20 cellular contexts compared by ENCODE assay signal in the genomic region with DNA sequence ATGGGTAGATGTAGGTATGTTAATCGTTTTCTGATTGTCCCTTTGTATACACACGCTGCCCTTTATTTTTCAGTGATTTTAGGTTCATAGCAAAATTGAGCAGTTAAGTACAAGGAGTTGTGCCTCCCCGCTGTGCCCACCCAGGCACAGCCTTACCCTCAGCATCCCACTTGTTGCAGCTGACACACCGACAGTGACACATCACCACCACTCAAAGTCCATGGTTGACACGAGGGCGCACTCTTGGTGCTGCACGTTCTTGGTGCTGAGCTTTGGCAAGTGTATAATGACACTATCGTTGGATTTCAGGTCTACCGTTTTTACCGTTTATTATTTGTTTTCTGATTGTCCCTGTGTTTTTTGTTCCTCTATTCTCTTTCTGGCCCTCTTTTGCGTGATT. TPM values are rescaled to one million over a fixed set of nuclear protein-coding genes. Genes with fewer than 3 reads are reported as not detected.
A peak's percentile ranks its signal among the peaks of the same experiment; 100 is the strongest.
DNase-seq lines count a peak whose midpoint lies in the region; ATAC-seq and TF ChIP-seq lines count a peak whose summit lies in the region.
"Had no signal": no experiment of that assay in that cellular context is flagged by ENCODE, and none has a peak within 500 bp of the region (broad histone marks: within the 10 kb centered on the region; RNA-seq: fewer than 3 reads in every experiment).

No MANE protein-coding gene starts in this region.

- H3K4me2 ChIP-seq in PC-3 (ENCODE audit: low read length): no peak overlapping the region

- H3K36me3 ChIP-seq in PC-3 (ENCODE audit: low read depth, low read length): peaks cover 16% of the 10 kb centered on the region; the same call in 1 of the 2 replicates
- H3K36me3 ChIP-seq: Peyer's patch had no signal

- H3K27ac ChIP-seq in PC-3 (ENCODE audit: low read length): no peak overlapping the region
- H3K27ac ChIP-seq: Peyer's patch had no signal

- H3K9me3 Mint-ChIP-seq in activated T-cell treated with anti-CD3 and anti-CD28 coated beads, Interleukin-2, amount 50 U/mL, for 72 hours: peaks cover 6 to 13% of the 10 kb centered on the region in 2 donors
- H3K9me3 Mint-ChIP-seq in activated T-cell treated with anti-CD3 and anti-CD28 coated beads, Interleukin-2, amount 50 U/mL, for 4 hours: peaks cover 19% of the 10 kb centered on the region
- H3K9me3 Mint-ChIP-seq in chondrocyte (ENCODE audit: low read depth): peaks cover 13% of the 10 kb centered on the region
- peaks cover 17% of the 10 kb centered on the region for H3K9me3 Mint-ChIP-seq in stimulated activated effector memory CD8-positive, alpha-beta T cell treated with anti-CD3 and anti-CD28 coated beads, Interleukin-12 subunit alpha, Interleukin-12 subunit beta, amount 100 ng/mL, for 72 hours

- H3K4me1 ChIP-seq in PC-3 (ENCODE audit: insufficient read depth, low read length): no peaks in the 10 kb centered on the region
- H3K4me1 ChIP-seq: Peyer's patch had no signal

- no peaks in the 10 kb centered on the region for H4K20me1 ChIP-seq in PC-3 (ENCODE audit: low read length)

- H3K9ac ChIP-seq in PC-3 (ENCODE audit: low read length): no peak overlapping the region

- H3K36me3 Mint-ChIP-seq in activated T-cell treated with anti-CD3 and anti-CD28 coated beads, Interleukin-2, amount 50 U/mL, for 72 hours (ENCODE audit: insufficient read depth in 2 of 2): peaks cover 22 to 50% of the 10 kb centered on the region in 2 donors
- H3K36me3 Mint-ChIP-seq in activated T-cell treated with anti-CD3 and anti-CD28 coated beads, Interleukin-2, amount 50 U/mL, for 4 hours (ENCODE audit: insufficient read depth): peaks cover 10% of the 10 kb centered on the region
- H3K36me3 Mint-ChIP-seq in chondrocyte (ENCODE audit: low read depth): peaks cover 9% of the 10 kb centered on the region
- peaks cover 25% of the 10 kb centered on the region for H3K36me3 Mint-ChIP-seq in stimulated activated effector memory CD8-positive, alpha-beta T cell treated with anti-CD3 and anti-CD28 coated beads, Interleukin-12 subunit alpha, Interleukin-12 subunit beta, amount 100 ng/mL, for 72 hours

- H3F3A ChIP-seq in PC-3 (ENCODE audit: low read length, unreplicated experiment): no peaks in the 10 kb centered on the region

- H3K4me3 Mint-ChIP-seq in activated T-cell treated with anti-CD3 and anti-CD28 coated beads, Interleukin-2, amount 50 U/mL, for 72 hours: peak overlapping the region; percentile 28 to 61
- no peak overlapping the region for H3K4me3 Mint-ChIP-seq in activated T-cell treated with anti-CD3 and anti-CD28 coated beads, Interleukin-2, amount 50 U/mL, for 4 hours
- H3K4me3 Mint-ChIP-seq in chondrocyte (ENCODE audit: unreplicated experiment): no peak overlapping the region
- no peak overlapping the region for H3K4me3 Mint-ChIP-seq in stimulated activated effector memory CD8-positive, alpha-beta T cell treated with anti-CD3 and anti-CD28 coated beads, Interleukin-12 subunit alpha, Interleukin-12 subunit beta, amount 100 ng/mL, for 72 hours

- TSS peak; percentile 4 for BruUV-seq in PC-3 (replicated peaks; lab: Mats Ljungman, UMichigan)

- CTCF ChIA-PET in PC-3 (lab: Charles Lee): no interaction called here

- no peaks in the 10 kb centered on the region for H3K9me2 ChIP-seq in PC-3 (replicated peaks; ENCODE audit: low read length)

- peak overlapping the region; percentile 77 for H3K27ac Mint-ChIP-seq in activated T-cell treated with anti-CD3 and anti-CD28 coated beads, Interleukin-2, amount 50 U/mL, for 72 hours
- H3K27ac Mint-ChIP-seq in chondrocyte (ENCODE audit: unreplicated experiment): no peak overlapping the region
- H3K27ac Mint-ChIP-seq in stimulated activated effector memory CD8-positive, alpha-beta T cell treated with anti-CD3 and anti-CD28 coated beads, Interleukin-12 subunit alpha, Interleukin-12 subunit beta, amount 100 ng/mL, for 72 hours: peak overlapping the region; percentile 20

- no peak for DNase-seq in activated T-cell treated with anti-CD3 and anti-CD28 coated beads, Interleukin-2, amount 50 U/mL, for 72 hours
- no peak for DNase-seq in activated T-cell treated with anti-CD3 and anti-CD28 coated beads, Interleukin-2, amount 50 U/mL, for 4 hours
- DNase-seq in PC-3: no peak
- peak; percentile 32 for DNase-seq in chondrocyte (ENCODE audit: low spot score)
- DNase-seq in stimulated activated effector memory CD8-positive, alpha-beta T cell treated with anti-CD3 and anti-CD28 coated beads, Interleukin-12 subunit alpha, Interleukin-12 subunit beta, amount 100 ng/mL, for 72 hours (ENCODE audit: low spot score in 2 of 2): no peak
- DNase-seq in NCI-H1092 (lab: John Stamatoyannopoulos, UW): no peak
- no peak for DNase-seq in anterior cingulate cortex (lab: John Stamatoyannopoulos, UW)
- DNase-seq: ACHN; CD4-positive, alpha-beta memory T cell; DMS79 treated with DMSO at 0.1 percent for 48 hours; GOT3; KG1; NCI-H1092 treated with DMSO at 0.1 percent for 48 hours; NCI-H187; NCI-H446; NCI-H82; Right ventricle myocardium superior had no signal

- ATAC-seq in activated T-cell treated with anti-CD3 and anti-CD28 coated beads, Interleukin-2, amount 50 U/mL, for 72 hours (replicated peaks in 1 of 2): no peak
- no peak for ATAC-seq in activated T-cell treated with anti-CD3 and anti-CD28 coated beads, Interleukin-2, amount 50 U/mL, for 4 hours
- ATAC-seq in PC-3 (no peak), GM18858 (IDR thresholded peaks at IDR 0.05; ENCODE audit: unreplicated experiment) (no peak)
- ATAC-seq in stimulated activated effector memory CD8-positive, alpha-beta T cell treated with anti-CD3 and anti-CD28 coated beads, Interleukin-12 subunit alpha, Interleukin-12 subunit beta, amount 100 ng/mL, for 72 hours: no peak

- TF ChIP-seq CTCF in PC-3 (conservative IDR thresholded peaks at IDR 0.05; ENCODE audit: low read depth, low read length) (no peak), chondrocyte (IDR thresholded peaks at IDR 0.05) (no peak)

- no peaks in the 10 kb centered on the region for H3K27me3 ChIP-seq in PC-3 (ENCODE audit: low read length)
- H3K27me3 ChIP-seq: Peyer's patch had no signal

- POLR2A ChIA-PET in PC-3 (lab: Charles Lee; ENCODE audit: unreplicated experiment): no interaction called here

- H3K4me3 ChIP-seq in PC-3 (ENCODE audit: low read length): no peak overlapping the region
- H3K4me3 ChIP-seq: Peyer's patch had no signal

- H3K27me3 Mint-ChIP-seq in activated T-cell treated with anti-CD3 and anti-CD28 coated beads, Interleukin-2, amount 50 U/mL, for 72 hours (ENCODE audit: low read depth): no peaks in the 10 kb centered on the region
- no peaks in the 10 kb centered on the region for H3K27me3 Mint-ChIP-seq in activated T-cell treated with anti-CD3 and anti-CD28 coated beads, Interleukin-2, amount 50 U/mL, for 4 hours (ENCODE audit: low read depth)
- H3K27me3 Mint-ChIP-seq in chondrocyte (ENCODE audit: low read depth): no peaks in the 10 kb centered on the region
- H3K27me3 Mint-ChIP-seq: CD4-positive, alpha-beta memory T cell had no signal

- H3K79me2 ChIP-seq in PC-3 (ENCODE audit: low read length): peaks cover 22% of the 10 kb centered on the region

- no peak overlapping the region for H2AFZ ChIP-seq in PC-3 (ENCODE audit: low read length)

- H3K9me3 ChIP-seq in PC-3 (ENCODE audit: low read length): no peaks in the 10 kb centered on the region
- H3K9me3 ChIP-seq: Peyer's patch had no signal

- peaks cover 65% of the 10 kb centered on the region for H3K4me1 Mint-ChIP-seq in activated T-cell treated with anti-CD3 and anti-CD28 coated beads, Interleukin-2, amount 50 U/mL, for 72 hours (ENCODE audit: low read depth)
- peaks cover 52% of the 10 kb centered on the region for H3K4me1 Mint-ChIP-seq in activated T-cell treated with anti-CD3 and anti-CD28 coated beads, Interleukin-2, amount 50 U/mL, for 4 hours (ENCODE audit: low read depth)
- H3K4me1 Mint-ChIP-seq in chondrocyte (ENCODE audit: low read depth): no peaks in the 10 kb centered on the region
- H3K4me1 Mint-ChIP-seq in stimulated activated effector memory CD8-positive, alpha-beta T cell treated with anti-CD3 and anti-CD28 coated beads, Interleukin-12 subunit alpha, Interleukin-12 subunit beta, amount 100 ng/mL, for 72 hours: peaks cover 42% of the 10 kb centered on the region

- intact Hi-C loops in PC-3 (cut with micrococcal nuclease): no loop called here

RNA-seq across cellular contexts. Expression of gene C1orf159, which starts 15.6 kb away (rescaled TPM):
- 10 to 100 TPM; 18.0 to 18.6 TPM for total RNA-seq in activated T-cell treated with anti-CD3 and anti-CD28 coated beads, Interleukin-2, amount 50 U/mL, for 72 hours
- total RNA-seq in activated T-cell treated with anti-CD3 and anti-CD28 coated beads, Interleukin-2, amount 50 U/mL, for 4 hours: 10 to 100 TPM; 22.3 to 27.6 (median 26.8) TPM
- total RNA-seq in PC-3 (2014; rRNA removed) (61.7 and 78.0 TPM in 2 replicates), chondrocyte (9.2 to 15.1 TPM (median 9.2 TPM) in 3 replicates)

RNA-seq across cellular contexts. Expression of gene RNF223, which starts 26.2 kb away (rescaled TPM):
- total RNA-seq in activated T-cell treated with anti-CD3 and anti-CD28 coated beads, Interleukin-2, amount 50 U/mL, for 72 hours: under 1 TPM in 1 of 2 donors, not detected in 1; 0.12 TPM
- under 1 TPM in 1 of 3 donors, not detected in 2; 0.16 TPM for total RNA-seq in activated T-cell treated with anti-CD3 and anti-CD28 coated beads, Interleukin-2, amount 50 U/mL, for 4 hours
- total RNA-seq in PC-3 (2014; rRNA removed) (147 and 171 TPM in 2 replicates), chondrocyte (not detected in 3 replicates)
- total RNA-seq: CD4-positive, alpha-beta memory T cell; M059J; Right ventricle myocardium superior had no signal

Comparison
In these comparisons a context has a peak if more than half of its experiments do, and no peak if none do; other contexts are left out.
1. H3K4me3 Mint-ChIP-seq: peak in activated T-cell treated with anti-CD3 and anti-CD28 coated beads, Interleukin-2, amount 50 U/mL, for 72 hours (2 of 2); none in activated T-cell treated with anti-CD3 and anti-CD28 coated beads, Interleukin-2, amount 50 U/mL, for 4 hours (single experiment), chondrocyte (single experiment) and stimulated activated effector memory CD8-positive, alpha-beta T cell treated with anti-CD3 and anti-CD28 coated beads, Interleukin-12 subunit alpha, Interleukin-12 subunit beta, amount 100 ng/mL, for 72 hours (single experiment).
2. RNA of gene RNF223, which starts 26.2 kb away (total RNA-seq): 147 to 171 TPM in PC-3; 0.12 TPM in activated T-cell treated with anti-CD3 and anti-CD28 coated beads, Interleukin-2, amount 50 U/mL, for 72 hours, 0.16 TPM in activated T-cell treated with anti-CD3 and anti-CD28 coated beads, Interleukin-2, amount 50 U/mL, for 4 hours and not detected in chondrocyte; every median in the first group is over 100 times any median in the second.